ENCODE assay signal across 22 cellular contexts in the genomic region with DNA sequence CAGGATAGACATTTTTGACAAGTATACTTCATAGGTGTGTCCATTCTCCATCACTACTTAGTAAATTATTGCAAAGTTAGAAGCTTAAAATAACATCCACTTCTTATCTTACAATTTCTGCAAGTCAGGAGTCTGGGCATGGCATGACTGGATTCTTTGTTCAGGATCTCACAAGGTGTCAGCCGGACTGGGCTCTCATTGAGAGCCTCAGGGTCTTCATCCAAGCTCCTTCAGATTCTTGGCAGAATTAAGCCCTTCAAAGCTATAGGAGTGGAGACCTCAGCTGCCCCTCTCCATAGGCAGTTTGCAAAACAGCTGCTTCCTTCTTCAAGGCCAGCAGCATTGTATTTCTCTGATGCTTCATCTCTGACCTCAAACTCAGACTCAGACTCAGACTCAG. TPM values are rescaled to one million over a fixed set of nuclear protein-coding genes. Genes with fewer than 3 reads are reported as not detected.
DNase-seq lines count a peak whose midpoint lies in the region; ATAC-seq, FAIRE-seq and TF ChIP-seq lines count a peak whose summit lies in the region.
"Had no signal": no experiment of that assay in that cellular context is flagged by ENCODE, and none has a peak within 500 bp of the region (broad histone marks: within the 10 kb centered on the region; RNA-seq: fewer than 3 reads in every experiment).

No MANE protein-coding gene starts in this region.

- intact Hi-C loops in K562 (cut with micrococcal nuclease), result no loop called here
- intact Hi-C loops in testis (cut with DNase I; ENCODE audit: low total_unique reads), result no loop called here

- no peaks in the 10 kb centered on the region for H3K9me3 ChIP-seq in K562 (replicated peaks; ENCODE audit: control insufficient read depth, insufficient read depth, low read depth, low read length)
- H3K9me3 ChIP-seq in testis, result no peaks in the 10 kb centered on the region
- H3K9me3 ChIP-seq: BLaER1, HAP-1 had no signal

- BruUV-seq in K562 (replicated peaks; lab: Mats Ljungman, UMichigan), result no TSS peak

- H3K79me2 ChIP-seq in K562 (ENCODE audit: control insufficient read depth, insufficient read depth, low read length), result no peaks in the 10 kb centered on the region

- POLR2A ChIA-PET in K562 (lab: Yijun Ruan, JAX) (interaction anchor here (1.1 kb wide), 1 partner anchor 12 kb away, joined by 4 read pairs; no protein-coding TSS in a partner anchor), RWPE1 (lab: Yijun Ruan, JAX; ENCODE audit: low non-redundant PET) (no interaction called here)

- no peak overlapping the region for H3K4me3 ChIP-seq in K562
- no peak overlapping the region for H3K4me3 ChIP-seq in testis
- H3K4me3 ChIP-seq: BLaER1, GM12878, GM23338, HAP-1 had no signal

- CTCF ChIA-PET in K562 (lab: Yijun Ruan, JAX; ENCODE audit: low intra/inter-chr PET ratio) (no interaction called here), RWPE1 (lab: Yijun Ruan, JAX) (interaction anchor here (0.7 kb wide), 1 partner anchor 12 kb away, joined by 4 read pairs; no protein-coding TSS in a partner anchor)

- TF ChIP-seq POLR2A in K562 (conservative IDR thresholded peaks at IDR 0.05), result no peak
- TF ChIP-seq POLR2A in testis (IDR thresholded peaks at IDR 0.05), result no peak

- 29% methylated on average over 1 of the region's 1 CpG for WGBS in K562 (ENCODE audit: insufficient coverage, low coverage, missing lambda C conversion rate)
- 50 to 56% methylated on average over 1 of the region's 1 CpG for WGBS in testis, 2 donors

- no peak for TF ChIP-seq EP300 in K562 (IDR thresholded peaks at IDR 0.05; ENCODE audit: low read length)

- H3K27ac ChIP-seq in K562 (ENCODE audit: extremely low read depth, low read depth, low read length) (no peak overlapping the region), testis (peak overlapping the region; percentile 22), RWPE1 (no peak overlapping the region)
- H3K27ac ChIP-seq: 22Rv1, BLaER1, C4-2B had no signal

- H3K9me1 ChIP-seq in K562 (ENCODE audit: control insufficient read depth, insufficient read depth, low read length), result no peaks in the 10 kb centered on the region

- ATAC-seq in K562 (no peak), GM21367 (IDR thresholded peaks at IDR 0.05; ENCODE audit: unreplicated experiment) (no peak)
- ATAC-seq: CD8-positive, alpha-beta T cell; GM12878; GM23338 had no signal

- H4K20me1 ChIP-seq in K562 (replicated peaks; ENCODE audit: control insufficient read depth, insufficient read depth, low read length), result no peaks in the 10 kb centered on the region
- H4K20me1 ChIP-seq: BLaER1 had no signal

- no peak overlapping the region for H3K4me2 ChIP-seq in K562 (ENCODE audit: insufficient read depth, low read length)
- H3K4me2 ChIP-seq: BLaER1, GM23338 had no signal

- H3K4me1 ChIP-seq in K562 (replicated peaks in 1 of 2; ENCODE audit: control insufficient read depth in 2 of 2, insufficient read depth in 2 of 2, low read length in 2 of 2) (peaks cover 0 to 8% of the 10 kb centered on the region in 2 experiments; a peak in 3 of 5 replicates), testis (peaks cover 40% of the 10 kb centered on the region)

- peak; percentile 15 for DNase-seq in DMS79 (lab: John Stamatoyannopoulos, UW)
- no peak for DNase-seq in DMS79 treated with DMSO at 0.1 percent for 48 hours (lab: John Stamatoyannopoulos, UW)
- DNase-seq in K562 (ENCODE audit: extremely low read depth in 1 of 4, low spot score in 3 of 4), result no peak
- DNase-seq in testis, result peak; percentile 71
- no peak for DNase-seq in RWPE1 (ENCODE audit: low spot score)
- DNase-seq in activated CD8-positive, alpha-beta memory T cell treated with anti-CD3 and anti-CD28 coated beads, Interleukin-2, amount 50 U/mL, for 4 hours, result no peak
- DNase-seq: Calu3; CD4-positive, CD25-positive, alpha-beta regulatory T cell; CD8-positive, alpha-beta T cell; DMS53; EL; GDM1; HFFc6 had no signal

- H3K36me3 ChIP-seq in K562 (ENCODE audit: control insufficient read depth, insufficient read depth, low read length), result no peaks in the 10 kb centered on the region
- no peaks in the 10 kb centered on the region for H3K36me3 ChIP-seq in testis (ENCODE audit: low read depth, missing control alignments)
- H3K36me3 ChIP-seq: BLaER1, HAP-1 had no signal

- H3K27me3 ChIP-seq in K562 (ENCODE audit: control insufficient read depth in 2 of 2, insufficient read depth in 2 of 2, low read length in 2 of 2) (peaks cover 0 to 7% of the 10 kb centered on the region in 2 experiments; a peak in 1 of 5 replicates), testis (no peaks in the 10 kb centered on the region)
- H3K27me3 ChIP-seq: BLaER1 had no signal

- no peak for TF ChIP-seq CTCF in K562 (IDR thresholded peaks at IDR 0.05 in 2 of 3, conservative IDR thresholded peaks at IDR 0.05 in 1 of 3; ENCODE audit: insufficient read depth in 2 of 3, low read depth in 1 of 3, low read length in 3 of 3)
- TF ChIP-seq CTCF in testis (IDR thresholded peaks at IDR 0.05), result no peak
- TF ChIP-seq CTCF in RWPE1 (conservative IDR thresholded peaks at IDR 0.05; ENCODE audit: low read depth), result no peak

- in situ Hi-C loops in K562 (cut with MboI), result no loop called here

- FAIRE-seq in K562 (lab: Jason Lieb, UNC), result no peak
- FAIRE-seq: A204.1, GM12878, GM19239 had no signal

- H2AFZ ChIP-seq in K562 (ENCODE audit: low read depth, low read length), result no peak overlapping the region
- H2AFZ ChIP-seq: GM23338 had no signal

- TF ChIP-seq RAD21 in K562 (CRISPR knock-in tag; conservative IDR thresholded peaks at IDR 0.05 in 1 of 2, IDR thresholded peaks at IDR 0.05 in 1 of 2), result no peak

- no peak overlapping the region for H3K9ac ChIP-seq in K562 (ENCODE audit: insufficient read depth in 1 of 2, low read depth in 2 of 2, low read length in 2 of 2)
- H3K9ac ChIP-seq: BLaER1 had no signal

TF ChIP-seq in K562, 482 proteins besides CTCF, POLR2A, EP300 and RAD21 (continues in another document):
- no peak for TF ChIP-seq HINFP (tag; conservative IDR thresholded peaks at IDR 0.05; ENCODE audit: low read depth)
- TF ChIP-seq NFE2 (IDR thresholded peaks at IDR 0.05; ENCODE audit: low read depth), result 0 out of 2 replicates have a peak, but pooled peaks have one; percentile 8
- TF ChIP-seq, protein P1, sequence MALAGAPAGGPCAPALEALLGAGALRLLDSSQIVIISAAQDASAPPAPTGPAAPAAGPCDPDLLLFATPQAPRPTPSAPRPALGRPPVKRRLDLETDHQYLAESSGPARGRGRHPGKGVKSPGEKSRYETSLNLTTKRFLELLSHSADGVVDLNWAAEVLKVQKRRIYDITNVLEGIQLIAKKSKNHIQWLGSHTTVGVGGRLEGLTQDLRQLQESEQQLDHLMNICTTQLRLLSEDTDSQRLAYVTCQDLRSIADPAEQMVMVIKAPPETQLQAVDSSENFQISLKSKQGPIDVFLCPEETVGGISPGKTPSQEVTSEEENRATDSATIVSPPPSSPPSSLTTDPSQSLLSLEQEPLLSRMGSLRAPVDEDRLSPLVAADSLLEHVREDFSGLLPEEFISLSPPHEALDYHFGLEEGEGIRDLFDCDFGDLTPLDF (CRISPR knock-in tag; IDR thresholded peaks at IDR 0.05), result no peak
- no peak for TF ChIP-seq ZNF282 (CRISPR knock-in tag; IDR thresholded peaks at IDR 0.05)
- TF ChIP-seq CREB3L1 (IDR thresholded peaks at IDR 0.05; ENCODE audit: borderline replicate concordance, low read depth), result no peak
- TF ChIP-seq NUFIP1 (IDR thresholded peaks at IDR 0.05; ENCODE audit: partially characterized antibody), result no peak

RNA-seq across cellular contexts. Expression of gene SIN3B, which starts 9.1 kb away (rescaled TPM):
- 134 and 224 TPM in 2 replicates for total RNA-seq in K562 (2011; cell fraction: chromatin; rRNA removed; ENCODE audit: low replicate concordance)
- total RNA-seq in K562 (2011; cell fraction: nucleolus; rRNA removed), result 88.7 and 97.6 TPM in 2 replicates
- total RNA-seq in K562 (2011; cell fraction: nucleoplasm; rRNA removed), result 90.3 and 105 TPM in 2 replicates
- total RNA-seq in K562 (2014; rRNA removed), result 12.0 and 13.6 TPM in 2 replicates
- total RNA-seq in K562 (2014; rRNA removed; fragmentation: Illumina TruSeq; extraction: Trizol), result 8.2 and 9.9 TPM in 2 replicates
- 14.2 and 14.3 TPM in 2 replicates for total RNA-seq in K562 (2015; rRNA removed; fragmentation: Illumina TruSeq; extraction: Trizol)
- total RNA-seq in K562 (2021), result 34.2 and 34.6 TPM in 2 replicates
- polyA plus RNA-seq in K562 (2011; rRNA removed), result 19.3 and 21.6 TPM in 2 replicates
- 12.3 and 15.1 TPM in 2 replicates for polyA plus RNA-seq in K562 (2011; cell fraction: cytosol; rRNA removed)
- 88.5 and 135 TPM in 2 replicates for polyA plus RNA-seq in K562 (2011; cell fraction: nucleus; rRNA removed)
- polyA plus RNA-seq in K562 (2012), result 22.5 and 27.9 TPM in 2 replicates
- polyA plus RNA-seq in K562 (2014; fragmentation: Illumina TruSeq; extraction: Trizol), result 18.9 and 20.7 TPM in 2 replicates
- polyA plus RNA-seq in K562 (2014; fragmentation: Nextera tagmentation; extraction: Ambion mirVana), result under 1 TPM; 0.51 to 0.66 TPM
- 29.5 and 30.6 TPM in 2 replicates for polyA plus RNA-seq in K562 (2014; rRNA removed)
- polyA minus RNA-seq in K562 (2011; rRNA and poly(A)+ RNA removed), result 16.0 and 16.9 TPM in 2 replicates
- polyA minus RNA-seq in K562 (2011; cell fraction: cytosol; rRNA and poly(A)+ RNA removed), result 10.8 and 18.7 TPM in 2 replicates
- 37.4 and 46.9 TPM in 2 replicates for polyA minus RNA-seq in K562 (2011; cell fraction: nucleus; rRNA and poly(A)+ RNA removed)
- total RNA-seq in testis, result 100 to 1,000 TPM; 231 to 283 TPM
- 70.6 TPM for polyA plus RNA-seq in testis (ENCODE audit: insufficient read depth, low read depth, low replicate concordance)

Comparison
In these comparisons a context has a peak if more than half of its experiments do, and no peak if none do; other contexts are left out.
1. DNase-seq: peak in DMS79 (single experiment) and testis (single experiment); none in DMS79 treated with DMSO at 0.1 percent for 48 hours (single experiment), K562 (0 of 4), RWPE1 (single experiment) and activated CD8-positive, alpha-beta memory T cell treated with anti-CD3 and anti-CD28 coated beads, Interleukin-2, amount 50 U/mL, for 4 hours (single experiment).
2. H3K27ac ChIP-seq: peak in testis (2 of 2); none in K562 (single experiment) and RWPE1 (single experiment).